1 cellular context compared by ENCODE assay signal in the genomic region with DNA sequence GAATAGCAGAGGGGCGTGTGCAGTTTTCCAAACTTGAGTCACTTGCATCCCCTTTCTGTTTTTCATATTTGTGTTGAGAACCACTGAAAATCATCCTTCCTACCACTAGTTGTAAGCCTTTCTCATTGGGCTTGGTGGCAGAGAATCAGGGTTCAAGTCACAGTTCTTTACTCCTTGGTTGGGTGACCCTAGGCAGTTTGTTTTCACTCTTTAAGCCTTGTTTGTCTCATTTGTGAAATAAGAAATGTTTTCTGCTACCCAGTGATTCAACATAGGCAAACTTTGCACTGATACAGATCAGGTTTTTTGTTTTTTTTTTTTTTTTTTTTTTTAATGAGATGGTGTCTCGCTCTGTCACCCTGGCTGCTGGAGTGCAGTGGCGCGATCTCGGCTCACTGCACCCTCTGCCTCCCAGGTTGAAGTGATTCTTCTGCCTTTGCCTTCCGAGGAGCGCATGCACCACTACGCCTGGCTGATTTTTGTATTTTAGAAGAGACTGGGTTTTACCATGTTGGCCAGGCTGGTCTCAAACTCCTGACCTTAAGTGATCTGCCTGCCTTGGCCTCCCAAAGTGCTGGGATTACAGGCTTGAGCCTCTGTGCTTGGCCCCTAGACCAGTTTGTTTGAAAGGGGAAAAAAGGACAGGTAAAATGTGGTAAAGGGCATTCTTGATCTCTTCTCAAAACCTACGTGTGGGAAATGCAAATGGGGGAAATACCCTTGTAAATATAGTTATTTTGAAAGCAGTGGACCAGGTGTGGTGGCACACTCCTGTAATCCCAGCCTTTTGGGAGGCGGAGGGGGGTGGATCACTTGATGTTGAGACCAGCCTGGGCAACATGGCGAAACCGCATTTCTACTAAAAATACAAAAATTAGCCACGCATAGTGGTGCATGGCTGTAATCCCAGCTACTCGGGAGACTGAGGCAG.
TF ChIP-seq lines count a peak whose summit lies in the region.

No MANE protein-coding gene starts in this region.

TF ChIP-seq in IMR-90, 13 proteins besides CTCF, POLR2A, EP300 and RAD21:
- TF ChIP-seq FOS (IDR thresholded peaks at IDR 0.05; ENCODE audit: low read depth, low read length) (no peak), RFX5 (IDR thresholded peaks at IDR 0.05; ENCODE audit: low read depth, low read length) (no peak), NFE2L2 (IDR thresholded peaks at IDR 0.05; ENCODE audit: low read depth, low read length) (no peak), CHD1 (IDR thresholded peaks at IDR 0.05; ENCODE audit: low read depth, low read length) (no peak), CEBPB (IDR thresholded peaks at IDR 0.05; ENCODE audit: low read depth, low read length) (no peak), SMC3 (IDR thresholded peaks at IDR 0.05; ENCODE audit: low read depth, low read length) (no peak), MAFK (IDR thresholded peaks at IDR 0.05; ENCODE audit: low read depth, low read length) (no peak), MAZ (IDR thresholded peaks at IDR 0.05; ENCODE audit: borderline replicate concordance, low read depth, low read length) (no peak), RCOR1 (IDR thresholded peaks at IDR 0.05; ENCODE audit: insufficient replicate concordance, low read length) (no peak), MXI1 (IDR thresholded peaks at IDR 0.05; ENCODE audit: borderline replicate concordance, low read depth, low read length) (no peak)
- TF ChIP-seq, protein P1, sequence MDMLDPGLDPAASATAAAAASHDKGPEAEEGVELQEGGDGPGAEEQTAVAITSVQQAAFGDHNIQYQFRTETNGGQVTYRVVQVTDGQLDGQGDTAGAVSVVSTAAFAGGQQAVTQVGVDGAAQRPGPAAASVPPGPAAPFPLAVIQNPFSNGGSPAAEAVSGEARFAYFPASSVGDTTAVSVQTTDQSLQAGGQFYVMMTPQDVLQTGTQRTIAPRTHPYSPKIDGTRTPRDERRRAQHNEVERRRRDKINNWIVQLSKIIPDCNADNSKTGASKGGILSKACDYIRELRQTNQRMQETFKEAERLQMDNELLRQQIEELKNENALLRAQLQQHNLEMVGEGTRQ (IDR thresholded peaks at IDR 0.05; ENCODE audit: low read depth, low read length): no peak
- TF ChIP-seq, protein P2, sequence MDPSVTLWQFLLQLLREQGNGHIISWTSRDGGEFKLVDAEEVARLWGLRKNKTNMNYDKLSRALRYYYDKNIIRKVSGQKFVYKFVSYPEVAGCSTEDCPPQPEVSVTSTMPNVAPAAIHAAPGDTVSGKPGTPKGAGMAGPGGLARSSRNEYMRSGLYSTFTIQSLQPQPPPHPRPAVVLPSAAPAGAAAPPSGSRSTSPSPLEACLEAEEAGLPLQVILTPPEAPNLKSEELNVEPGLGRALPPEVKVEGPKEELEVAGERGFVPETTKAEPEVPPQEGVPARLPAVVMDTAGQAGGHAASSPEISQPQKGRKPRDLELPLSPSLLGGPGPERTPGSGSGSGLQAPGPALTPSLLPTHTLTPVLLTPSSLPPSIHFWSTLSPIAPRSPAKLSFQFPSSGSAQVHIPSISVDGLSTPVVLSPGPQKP (IDR thresholded peaks at IDR 0.05; ENCODE audit: borderline replicate concordance, low read depth, low read length): no peak
